8 cellular contexts compared by ENCODE assay signal in the genomic region with DNA sequence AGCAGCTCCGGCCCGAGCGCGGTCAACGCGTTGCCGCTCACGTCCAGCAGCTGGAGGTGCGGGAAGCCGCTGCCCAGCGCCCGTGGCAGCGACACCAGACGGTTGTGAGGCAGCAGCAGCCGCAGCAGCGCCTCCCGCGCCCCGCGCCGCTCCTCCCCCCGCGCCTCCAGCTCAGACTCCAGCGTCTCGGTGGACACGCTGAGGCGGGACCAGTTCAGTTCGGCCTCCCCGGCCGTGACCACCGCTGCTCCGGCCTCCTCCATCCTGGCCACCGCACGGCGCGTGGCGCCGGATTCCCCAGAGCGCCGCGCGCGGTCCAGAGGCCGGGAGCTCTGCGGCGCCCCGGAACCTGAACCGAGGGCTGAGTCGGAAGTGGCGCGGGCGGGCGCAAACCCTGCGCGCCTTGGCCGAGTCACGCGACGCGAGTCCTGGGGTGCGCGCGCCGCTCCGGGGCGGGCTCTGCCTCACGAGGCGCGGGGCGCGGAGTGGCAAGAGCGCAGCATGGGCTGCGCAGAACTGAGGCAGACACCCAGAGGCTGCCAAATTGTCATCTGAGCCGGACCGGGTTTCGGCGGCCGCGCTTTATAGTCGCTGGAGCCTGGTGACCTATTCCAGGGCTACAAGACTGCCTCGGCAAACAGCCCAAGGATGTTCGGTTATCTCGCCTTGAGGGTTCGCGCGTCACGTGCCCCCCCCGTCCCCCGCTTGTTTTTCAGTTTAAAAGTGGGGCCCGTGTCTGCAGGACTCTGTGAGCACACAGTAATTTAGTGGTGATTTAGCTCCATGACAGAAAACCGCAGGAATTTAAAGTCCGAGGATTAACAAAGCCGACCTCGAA. TPM values are rescaled to one million over a fixed set of nuclear protein-coding genes. Genes with fewer than 3 reads are reported as not detected.
DNase-seq lines count a peak whose midpoint lies in the region; ATAC-seq and TF ChIP-seq lines count a peak whose summit lies in the region.

Gene LRRC58 (minus strand): TSS at position 374 of the 838 bp plus-strand sequence. CDS start 111 bp downstream, at position 263.

- DNase-seq in DND-41 (peak; percentile 90), KG1 (lab: John Stamatoyannopoulos, UW) (peak; percentile 82)
- DNase-seq in activated T-cell treated with anti-CD3 and anti-CD28 coated beads, Interleukin-2, amount 50 U/mL, for 24 hours = peak; percentile 93
- peak; percentile 61 to 86 for DNase-seq in stimulated activated CD8-positive, alpha-beta memory T cell treated with anti-CD3 and anti-CD28 coated beads, Interleukin-7, amount 100 ng/mL, for 4 hours (ENCODE audit: low read depth in 2 of 2)

- H3K27me3 Mint-ChIP-seq in activated T-cell treated with anti-CD3 and anti-CD28 coated beads, Interleukin-2, amount 50 U/mL, for 24 hours = no peaks in the 10 kb centered on the region

- no peaks in the 10 kb centered on the region for H3K9me3 Mint-ChIP-seq in activated T-cell treated with anti-CD3 and anti-CD28 coated beads, Interleukin-2, amount 50 U/mL, for 24 hours

- H3K27ac Mint-ChIP-seq in activated T-cell treated with anti-CD3 and anti-CD28 coated beads, Interleukin-2, amount 50 U/mL, for 24 hours = peak within 1 kb of the TSS; percentile 95

- H3K9ac ChIP-seq in DND-41 (ENCODE audit: low read depth, low read length) = peak within 1 kb of the TSS; percentile 92

- H3K27ac ChIP-seq in DND-41 (ENCODE audit: low read length) (peak within 1 kb of the TSS; percentile 93), muscle layer of duodenum (ENCODE audit: low read length) (peak within 1 kb of the TSS; percentile 83)

- peak within 1 kb of the TSS; percentile 96 for H2AFZ ChIP-seq in DND-41 (ENCODE audit: low read depth, low read length)

- H4K20me1 ChIP-seq in DND-41 (ENCODE audit: insufficient read depth, low read length) = peaks cover 38% of the 10 kb centered on the region; the same call in 1 of the 2 replicates

- ATAC-seq in DND-41 (ENCODE audit: insufficient read depth, low read depth) (peak; percentile 87), GM21737 (IDR thresholded peaks at IDR 0.05; ENCODE audit: unreplicated experiment) (peak; percentile 89), esophagus mucosa (peak; percentile 99)

- H3K27me3 ChIP-seq in DND-41 (ENCODE audit: insufficient read depth, low read length, poor library complexity) = peaks cover under 1% of the 10 kb centered on the region
- H3K27me3 ChIP-seq in muscle layer of duodenum (ENCODE audit: low read depth, low read length) = no peaks in the 10 kb centered on the region

- H3K4me1 Mint-ChIP-seq in activated T-cell treated with anti-CD3 and anti-CD28 coated beads, Interleukin-2, amount 50 U/mL, for 24 hours (ENCODE audit: low read depth) = peaks cover 47% of the 10 kb centered on the region

- peaks cover 53% of the 10 kb centered on the region for H3K79me2 ChIP-seq in DND-41 (ENCODE audit: insufficient read depth, low read length)

- H3K36me3 ChIP-seq in DND-41 (ENCODE audit: insufficient read depth, low read length) (peaks cover 24% of the 10 kb centered on the region), muscle layer of duodenum (ENCODE audit: control insufficient read depth in 1 of 2, insufficient read depth in 2 of 2, low read length in 2 of 2) (no peaks in the 10 kb centered on the region)

- peaks cover 49% of the 10 kb centered on the region for H3K4me1 ChIP-seq in DND-41 (ENCODE audit: insufficient read depth, low read length)
- H3K4me1 ChIP-seq in muscle layer of duodenum (ENCODE audit: control insufficient read depth in 1 of 2, insufficient read depth in 2 of 2, low read length in 2 of 2) = peaks cover 9 to 19% of the 10 kb centered on the region in 2 donors

- H3K4me3 ChIP-seq in DND-41 (ENCODE audit: low read depth in 1 of 2, low read length in 2 of 2) = peak within 1 kb of the TSS; percentile 47 to 74
- H3K4me3 ChIP-seq in muscle layer of duodenum (ENCODE audit: low read depth in 1 of 2, low read length in 2 of 2) = peak within 1 kb of the TSS; percentile 86 to 92

- H3K36me3 Mint-ChIP-seq in activated T-cell treated with anti-CD3 and anti-CD28 coated beads, Interleukin-2, amount 50 U/mL, for 24 hours (ENCODE audit: low read depth) = peaks cover 42% of the 10 kb centered on the region

- peak within 1 kb of the TSS; percentile 82 for H3K4me3 Mint-ChIP-seq in activated T-cell treated with anti-CD3 and anti-CD28 coated beads, Interleukin-2, amount 50 U/mL, for 24 hours

- peak within 1 kb of the TSS; percentile 72 for H3K4me2 ChIP-seq in DND-41 (ENCODE audit: insufficient read depth, low read length)

- TF ChIP-seq CTCF in DND-41 (IDR thresholded peaks at IDR 0.05; ENCODE audit: borderline replicate concordance, extremely low read depth, low read length, poor library complexity, severe bottlenecking) = peak; percentile 51

- H3K9me3 ChIP-seq in DND-41 (ENCODE audit: insufficient read depth, low read length, severe bottlenecking) (no peaks in the 10 kb centered on the region), muscle layer of duodenum (ENCODE audit: control insufficient read depth in 1 of 2, low read length in 2 of 2) (no peaks in the 10 kb centered on the region)

TF ChIP-seq in PFSK-1, 5 proteins besides CTCF, POLR2A, EP300 and RAD21:
- TF ChIP-seq POLR2AphosphoS5 (IDR thresholded peaks at IDR 0.05; ENCODE audit: low read depth, low read length) (peak; percentile 72), TAF1 (IDR thresholded peaks at IDR 0.05; ENCODE audit: borderline replicate concordance, insufficient read depth, low read length) (peak; percentile 75; the same call in 1 of the 2 replicates), SIN3A (IDR thresholded peaks at IDR 0.05; ENCODE audit: borderline replicate concordance, insufficient read depth, low read length) (no peak), FOXP2 (optimal IDR thresholded peaks at IDR 0.05; ENCODE audit: borderline replicate concordance, extremely low read depth, extremely low read length, insufficient read depth) (peak; percentile 50)
- TF ChIP-seq, protein P1, sequence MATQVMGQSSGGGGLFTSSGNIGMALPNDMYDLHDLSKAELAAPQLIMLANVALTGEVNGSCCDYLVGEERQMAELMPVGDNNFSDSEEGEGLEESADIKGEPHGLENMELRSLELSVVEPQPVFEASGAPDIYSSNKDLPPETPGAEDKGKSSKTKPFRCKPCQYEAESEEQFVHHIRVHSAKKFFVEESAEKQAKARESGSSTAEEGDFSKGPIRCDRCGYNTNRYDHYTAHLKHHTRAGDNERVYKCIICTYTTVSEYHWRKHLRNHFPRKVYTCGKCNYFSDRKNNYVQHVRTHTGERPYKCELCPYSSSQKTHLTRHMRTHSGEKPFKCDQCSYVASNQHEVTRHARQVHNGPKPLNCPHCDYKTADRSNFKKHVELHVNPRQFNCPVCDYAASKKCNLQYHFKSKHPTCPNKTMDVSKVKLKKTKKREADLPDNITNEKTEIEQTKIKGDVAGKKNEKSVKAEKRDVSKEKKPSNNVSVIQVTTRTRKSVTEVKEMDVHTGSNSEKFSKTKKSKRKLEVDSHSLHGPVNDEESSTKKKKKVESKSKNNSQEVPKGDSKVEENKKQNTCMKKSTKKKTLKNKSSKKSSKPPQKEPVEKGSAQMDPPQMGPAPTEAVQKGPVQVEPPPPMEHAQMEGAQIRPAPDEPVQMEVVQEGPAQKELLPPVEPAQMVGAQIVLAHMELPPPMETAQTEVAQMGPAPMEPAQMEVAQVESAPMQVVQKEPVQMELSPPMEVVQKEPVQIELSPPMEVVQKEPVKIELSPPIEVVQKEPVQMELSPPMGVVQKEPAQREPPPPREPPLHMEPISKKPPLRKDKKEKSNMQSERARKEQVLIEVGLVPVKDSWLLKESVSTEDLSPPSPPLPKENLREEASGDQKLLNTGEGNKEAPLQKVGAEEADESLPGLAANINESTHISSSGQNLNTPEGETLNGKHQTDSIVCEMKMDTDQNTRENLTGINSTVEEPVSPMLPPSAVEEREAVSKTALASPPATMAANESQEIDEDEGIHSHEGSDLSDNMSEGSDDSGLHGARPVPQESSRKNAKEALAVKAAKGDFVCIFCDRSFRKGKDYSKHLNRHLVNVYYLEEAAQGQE (IDR thresholded peaks at IDR 0.05; ENCODE audit: insufficient read depth in 1 of 2, low read depth in 2 of 2, low read length in 2 of 2) = no peak
TF ChIP-seq in PFSK-1: peak in this region for 3.

RNA-seq across cellular contexts. Expression of gene LRRC58, which starts in this region (rescaled TPM):
- polyA plus RNA-seq in PFSK-1 (2012; ENCODE audit: insufficient read length, low read depth) = 5.9 TPM
- 11.1 TPM for total RNA-seq in esophagus mucosa

Comparison
In these comparisons a context has a peak if more than half of its experiments do, and no peak if none do; other contexts are left out.
1. Peak in every context shown above with its lines: DNase-seq, ATAC-seq, H3K4me3 ChIP-seq and H3K27ac ChIP-seq.